Comparison of ENCODE assay signal across 14 cellular contexts in genomic region chr17:81031571-81032550, GRCh38. TPM values are rescaled to one million over a fixed set of nuclear protein-coding genes. Genes with fewer than 3 reads are reported as not detected.
DNase-seq lines count a peak whose midpoint lies in the region; ATAC-seq and TF ChIP-seq lines count a peak whose summit lies in the region.
"Had no signal": no experiment of that assay in that cellular context is flagged by ENCODE, and none has a peak within 500 bp of the region (broad histone marks: within the 10 kb centered on the region; RNA-seq: fewer than 3 reads in every experiment).

No MANE protein-coding gene starts in this region.

- H3K79me1 ChIP-seq in neuronal stem cell (ENCODE audit: low read depth, low read length), result peaks cover 6% of the 10 kb centered on the region

- no peak overlapping the region for H3K27ac ChIP-seq in CD4-positive, alpha-beta T cell (ENCODE audit: low read depth, low read length)
- H3K27ac ChIP-seq in left ventricle myocardium inferior (replicated peaks) (peak overlapping the region; percentile 74), neuronal stem cell (replicated peaks; ENCODE audit: low read length) (no peak overlapping the region)

- no peak for ATAC-seq in CD4-positive, alpha-beta T cell (ENCODE audit: poor library complexity)
- no peak for ATAC-seq in GM21737 (IDR thresholded peaks at IDR 0.05; ENCODE audit: unreplicated experiment)
- ATAC-seq in left lobe of liver, result no peak
- ATAC-seq: stimulated activated naive B cell treated with anti-CD40 and anti-IgM and Interleukin-4, amounts not matched to agents 10 μg/mL and 1 μg/mL and 100 μg/mL, for 72 hours had no signal

- H2BK120ac ChIP-seq in neuronal stem cell (ENCODE audit: low read depth, low read length), result no peak overlapping the region

- H3K36me3 Mint-ChIP-seq in CD4-positive, alpha-beta T cell (ENCODE audit: low read depth), result peaks cover 4% of the 10 kb centered on the region
- H3K36me3 Mint-ChIP-seq: stimulated activated naive B cell treated with anti-CD40 and anti-IgM and Interleukin-4, amounts not matched to agents 10 μg/mL and 1 μg/mL and 100 μg/mL, for 72 hours had no signal

- no peak overlapping the region for H4K91ac ChIP-seq in neuronal stem cell (ENCODE audit: low read depth, low read length, poor library complexity)

- H3K4me2 ChIP-seq in neuronal stem cell (ENCODE audit: insufficient read depth, low read length, poor library complexity, severe bottlenecking), result no peak overlapping the region

- no peak overlapping the region for H4K8ac ChIP-seq in neuronal stem cell (ENCODE audit: low read depth, low read length)

- no peak overlapping the region for H3K18ac ChIP-seq in neuronal stem cell (ENCODE audit: low read length)

- peak overlapping the region; percentile 88 for H3K4me3 Mint-ChIP-seq in CD4-positive, alpha-beta T cell
- H3K4me3 Mint-ChIP-seq: H9; stimulated activated naive B cell treated with anti-CD40 and anti-IgM and Interleukin-4, amounts not matched to agents 10 μg/mL and 1 μg/mL and 100 μg/mL, for 72 hours had no signal

- no peak overlapping the region for H2AFZ ChIP-seq in neuronal stem cell (ENCODE audit: low read length)

- intact Hi-C loops in CD4-positive, alpha-beta T cell (cut with DNase I, micrococcal nuclease), result loop anchor here in 1 of 2 experiments (5.0 kb wide), 1 partner anchor 210 kb away; no protein-coding TSS in a partner anchor
- intact Hi-C loops in left ventricle myocardium inferior (cut with micrococcal nuclease), result no loop called here

- no peak overlapping the region for H3K27ac Mint-ChIP-seq in CD4-positive, alpha-beta T cell
- H3K27ac Mint-ChIP-seq: H9; stimulated activated naive B cell treated with anti-CD40 and anti-IgM and Interleukin-4, amounts not matched to agents 10 μg/mL and 1 μg/mL and 100 μg/mL, for 72 hours had no signal

- H3K27me3 ChIP-seq in CD4-positive, alpha-beta T cell (ENCODE audit: control insufficient read depth, insufficient read depth, low read length), result peaks cover 6% of the 10 kb centered on the region
- peaks cover 24% of the 10 kb centered on the region for H3K27me3 ChIP-seq in left ventricle myocardium inferior (ENCODE audit: low read depth)
- H3K27me3 ChIP-seq in neuronal stem cell (ENCODE audit: control insufficient read depth in 3 of 3, insufficient read depth in 3 of 3, low read depth in 1 of 3, low read length in 3 of 3), result peaks cover 0 to 3% (median 0%) of the 10 kb centered on the region in 3 experiments

- peaks cover 53% of the 10 kb centered on the region for H3K4me1 ChIP-seq in left ventricle myocardium inferior
- H3K4me1 ChIP-seq in neuronal stem cell (ENCODE audit: control insufficient read depth in 2 of 2, insufficient read depth in 1 of 2, low read depth in 1 of 2, low read length in 2 of 2), result peaks cover 15 to 29% of the 10 kb centered on the region in 2 donors

- H3K4ac ChIP-seq in neuronal stem cell (ENCODE audit: low read length), result no peak overlapping the region

- CTCF ChIA-PET in CD4-positive, alpha-beta T cell (lab: Charles Lee), result interaction anchor here (0.7 to 1.2 kb wide), 2 partner anchors 8 to 65 kb away, joined by 3 read pairs; no protein-coding TSS in a partner anchor

- H3K36me3 ChIP-seq in left ventricle myocardium inferior (no peaks in the 10 kb centered on the region), neuronal stem cell (replicated peaks in 1 of 2; ENCODE audit: control insufficient read depth in 2 of 2, insufficient read depth in 2 of 2, low read length in 2 of 2) (peaks cover 15 to 17% of the 10 kb centered on the region in 2 donors)
- H3K36me3 ChIP-seq: uterus had no signal

- no peak overlapping the region for H3K23ac ChIP-seq in neuronal stem cell (ENCODE audit: low read depth, low read length, poor library complexity)

- no peak overlapping the region for H2BK15ac ChIP-seq in neuronal stem cell (ENCODE audit: low read length)

- no peak overlapping the region for H3K9ac ChIP-seq in neuronal stem cell (ENCODE audit: low read depth, low read length, poor library complexity)

- H2BK12ac ChIP-seq in neuronal stem cell (ENCODE audit: low read length), result peak overlapping the region; percentile 73

- H3K27me3 Mint-ChIP-seq in CD4-positive, alpha-beta T cell, result peaks cover 20% of the 10 kb centered on the region

- no peak overlapping the region for H2AK5ac ChIP-seq in neuronal stem cell (ENCODE audit: low read depth, low read length)

- no CpG with 5 or more reads among the region's 40 CpGs for WGBS in neuronal stem cell (ENCODE audit: extremely low coverage in 2 of 2, insufficient read length in 2 of 2, insufficient replicate concordance in 1 of 2), 2 donors

- H3K4me3 ChIP-seq in left ventricle myocardium inferior (peak overlapping the region; percentile 47), neuronal stem cell (ENCODE audit: low read length in 2 of 2) (no peak overlapping the region)
- H3K4me3 ChIP-seq: uterus had no signal

- no peaks in the 10 kb centered on the region for H3K9me3 ChIP-seq in CD4-positive, alpha-beta T cell (ENCODE audit: control insufficient read depth, low read length)
- no peaks in the 10 kb centered on the region for H3K9me3 ChIP-seq in left ventricle myocardium inferior (replicated peaks)
- no peaks in the 10 kb centered on the region for H3K9me3 ChIP-seq in neuronal stem cell (replicated peaks in 1 of 2; ENCODE audit: control insufficient read depth in 2 of 2, insufficient read depth in 1 of 2, low read depth in 1 of 2, low read length in 2 of 2)
- H3K9me3 ChIP-seq: uterus had no signal

- H3K14ac ChIP-seq in neuronal stem cell (ENCODE audit: low read length), result no peak overlapping the region

- DNase-seq in CD4-positive, alpha-beta T cell, result no peak
- DNase-seq in NOMO-1 treated with DMSO at 0.1 percent for 48 hours (lab: John Stamatoyannopoulos, UW; ENCODE audit: unreplicated experiment) (peak; percentile 23), left ventricle myocardium inferior (no peak), neuronal stem cell (ENCODE audit: low spot score) (no peak), left lobe of liver (ENCODE audit: low spot score) (no peak), NCI-H774 (lab: John Stamatoyannopoulos, UW) (no peak)
- no peak for DNase-seq in activated CD8-positive, alpha-beta memory T cell treated with anti-CD3 and anti-CD28 coated beads for 24 hours
- DNase-seq: activated effector memory CD4-positive, alpha-beta T cell treated with Interleukin-2 at 50 U/mL for 16 hours; DMS79; H9; hypothalamus; stimulated activated naive B cell treated with anti-CD40 and anti-IgM and Interleukin-4, amounts not matched to agents 10 μg/mL and 1 μg/mL and 100 μg/mL, for 72 hours had no signal

- TF ChIP-seq CTCF in CD4-positive, alpha-beta T cell (IDR thresholded peaks at IDR 0.05), result no peak
- no peak for TF ChIP-seq CTCF in left ventricle myocardium inferior (IDR thresholded peaks at IDR 0.05; ENCODE audit: borderline replicate concordance)

- POLR2A ChIA-PET in CD4-positive, alpha-beta T cell (lab: Charles Lee), result no interaction called here

- H3K9me3 Mint-ChIP-seq in CD4-positive, alpha-beta T cell, result no peaks in the 10 kb centered on the region

- peaks cover 28% of the 10 kb centered on the region for H3K4me1 Mint-ChIP-seq in CD4-positive, alpha-beta T cell (ENCODE audit: low read depth)

- no peak overlapping the region for H2BK5ac ChIP-seq in neuronal stem cell (ENCODE audit: low read length)

RNA-seq across cellular contexts. Expression of gene BAIAP2, which starts 3.1 kb away (rescaled TPM):
- 1 to 10 TPM; 4.2 to 4.9 TPM for total RNA-seq in CD4-positive, alpha-beta T cell
- total RNA-seq in left ventricle myocardium inferior (27.9 TPM), left lobe of liver (101 TPM)
- polyA plus RNA-seq in neuronal stem cell (2013, experiment 1 of 2), result 30.9 TPM
- polyA plus RNA-seq in neuronal stem cell (2013, experiment 2 of 2), result 31.6 TPM

RNA-seq across cellular contexts. Expression of gene CHMP6, which starts 40.2 kb away (rescaled TPM):
- total RNA-seq in CD4-positive, alpha-beta T cell, result 10 to 100 TPM; 11.5 to 13.3 TPM
- total RNA-seq in left ventricle myocardium inferior (15.9 TPM), left lobe of liver (16.5 TPM)
- polyA plus RNA-seq in neuronal stem cell (2013, experiment 1 of 2), result 14.3 TPM
- 13.1 TPM for polyA plus RNA-seq in neuronal stem cell (2013, experiment 2 of 2)
